21 cellular contexts compared by ENCODE assay signal in genomic region chr6:34092631-34093030, GRCh38. TPM values are rescaled to one million over a fixed set of nuclear protein-coding genes. Genes with fewer than 3 reads are reported as not detected.
A peak's percentile ranks its signal among the peaks of the same experiment; 100 is the strongest.
DNase-seq lines count a peak whose midpoint lies in the region; ATAC-seq and TF ChIP-seq lines count a peak whose summit lies in the region.
"Had no signal": no experiment of that assay in that cellular context is flagged by ENCODE, and none has a peak within 500 bp of the region (broad histone marks: within the 10 kb centered on the region; RNA-seq: fewer than 3 reads in every experiment).

No MANE protein-coding gene starts in this region.

- H3K27me3 ChIP-seq in WERI-Rb-1 (ENCODE audit: insufficient read depth, low read depth, severe bottlenecking): no peaks in the 10 kb centered on the region
- H3K27me3 ChIP-seq in right atrium auricular region: peaks cover 0 to 4% of the 10 kb centered on the region in 2 donors
- peaks cover 5 to 50% (median 35%) of the 10 kb centered on the region in 7 donors for H3K27me3 ChIP-seq in heart right ventricle

- H3K4me1 Mint-ChIP-seq in stimulated activated naive CD8-positive, alpha-beta T cell treated with anti-CD3 and anti-CD28 coated beads, Interleukin-15, amount 100 ng/mL, for 72 hours: no peaks in the 10 kb centered on the region
- H3K4me1 Mint-ChIP-seq in stimulated activated memory B cell treated with anti-CD40 and anti-IgM and Interleukin-4, amounts not matched to agents 10 μg/mL and 1 μg/mL and 100 μg/mL, for 72 hours: no peaks in the 10 kb centered on the region
- H3K4me1 Mint-ChIP-seq: B cell; CD4-positive, CD25-positive, alpha-beta regulatory T cell; CD8-positive, alpha-beta memory T cell had no signal

- intact Hi-C loops in heart right ventricle (cut with DNase I): no loop called here

- H3K4me3 ChIP-seq in WERI-Rb-1 (ENCODE audit: low read depth, low read length): no peak overlapping the region
- H3K4me3 ChIP-seq in right atrium auricular region: no peak overlapping the region
- no peak overlapping the region for H3K4me3 ChIP-seq in heart right ventricle
- H3K4me3 ChIP-seq: GM23248 had no signal

- H3K27me3 Mint-ChIP-seq in stimulated activated naive CD8-positive, alpha-beta T cell treated with anti-CD3 and anti-CD28 coated beads, Interleukin-15, amount 100 ng/mL, for 72 hours: peaks cover 29% of the 10 kb centered on the region
- H3K27me3 Mint-ChIP-seq in stimulated activated memory B cell treated with anti-CD40 and anti-IgM and Interleukin-4, amounts not matched to agents 10 μg/mL and 1 μg/mL and 100 μg/mL, for 72 hours: peaks cover 57% of the 10 kb centered on the region

- H3K27ac Mint-ChIP-seq in stimulated activated naive CD8-positive, alpha-beta T cell treated with anti-CD3 and anti-CD28 coated beads, Interleukin-15, amount 100 ng/mL, for 72 hours: no peak overlapping the region
- H3K27ac Mint-ChIP-seq in stimulated activated memory B cell treated with anti-CD40 and anti-IgM and Interleukin-4, amounts not matched to agents 10 μg/mL and 1 μg/mL and 100 μg/mL, for 72 hours: no peak overlapping the region
- H3K27ac Mint-ChIP-seq: B cell; CD4-positive, CD25-positive, alpha-beta regulatory T cell; CD8-positive, alpha-beta memory T cell had no signal

- H3K4me3 Mint-ChIP-seq in stimulated activated naive CD8-positive, alpha-beta T cell treated with anti-CD3 and anti-CD28 coated beads, Interleukin-15, amount 100 ng/mL, for 72 hours: no peak overlapping the region
- no peak overlapping the region for H3K4me3 Mint-ChIP-seq in stimulated activated memory B cell treated with anti-CD40 and anti-IgM and Interleukin-4, amounts not matched to agents 10 μg/mL and 1 μg/mL and 100 μg/mL, for 72 hours
- H3K4me3 Mint-ChIP-seq: B cell; CD4-positive, CD25-positive, alpha-beta regulatory T cell; CD8-positive, alpha-beta memory T cell; IgD-negative memory B cell had no signal

- H3K36me3 ChIP-seq in WERI-Rb-1 (peaks cover 4% of the 10 kb centered on the region), right atrium auricular region (no peaks in the 10 kb centered on the region), heart right ventricle (no peaks in the 10 kb centered on the region)

- TF ChIP-seq CTCF in WERI-Rb-1 (IDR thresholded peaks at IDR 0.05; ENCODE audit: low read depth, low read length) (no peak), right atrium auricular region (IDR thresholded peaks at IDR 0.05) (no peak), heart right ventricle (IDR thresholded peaks at IDR 0.05) (no peak)

- H3K9me3 Mint-ChIP-seq in stimulated activated naive CD8-positive, alpha-beta T cell treated with anti-CD3 and anti-CD28 coated beads, Interleukin-15, amount 100 ng/mL, for 72 hours: no peaks in the 10 kb centered on the region
- H3K9me3 Mint-ChIP-seq in stimulated activated memory B cell treated with anti-CD40 and anti-IgM and Interleukin-4, amounts not matched to agents 10 μg/mL and 1 μg/mL and 100 μg/mL, for 72 hours: peaks cover 3% of the 10 kb centered on the region
- H3K9me3 Mint-ChIP-seq: CD8-positive, alpha-beta memory T cell had no signal

- peak; percentile 39 for ATAC-seq in stimulated activated naive CD8-positive, alpha-beta T cell treated with anti-CD3 and anti-CD28 coated beads, Interleukin-15, amount 100 ng/mL, for 72 hours
- no peak for ATAC-seq in stimulated activated naive CD8-positive, alpha-beta T cell treated with anti-CD3 and anti-CD28 coated beads, Interleukin-15, Interleukin-2, amounts not matched to agents 100 U/mL and 50 U/mL, for 24 hours
- ATAC-seq in stimulated activated memory B cell treated with anti-CD40 and anti-IgM and Interleukin-4, amounts not matched to agents 10 μg/mL and 1 μg/mL and 100 μg/mL, for 72 hours: peak; percentile 17
- ATAC-seq in heart right ventricle: no peak
- ATAC-seq: HCT116, HepG2 had no signal

- no peak for DNase-seq in stimulated activated naive CD8-positive, alpha-beta T cell treated with anti-CD3 and anti-CD28 coated beads, Interleukin-15, amount 100 ng/mL, for 72 hours
- DNase-seq in stimulated activated naive CD8-positive, alpha-beta T cell treated with anti-CD3 and anti-CD28 coated beads, Interleukin-15, Interleukin-2, amounts not matched to agents 100 U/mL and 50 U/mL, for 24 hours: no peak
- DNase-seq in WERI-Rb-1: peak; percentile 39
- DNase-seq in right atrium auricular region (ENCODE audit: low spot score): no peak
- no peak for DNase-seq in heart right ventricle
- no peak for DNase-seq in activated CD4-positive, alpha-beta T cell treated with anti-CD3 and anti-CD28 coated beads for 48 hours
- DNase-seq: C1 segment of cervical spinal cord; CD4-positive, CD25-positive, alpha-beta regulatory T cell; CD8-positive, alpha-beta memory T cell; COR-L47; DMS 273 treated with DMSO at 0.1 percent for 48 hours; DMS53; DND-41; EL; GM23248 had no signal

- H3K36me3 Mint-ChIP-seq in stimulated activated memory B cell treated with anti-CD40 and anti-IgM and Interleukin-4, amounts not matched to agents 10 μg/mL and 1 μg/mL and 100 μg/mL, for 72 hours: no peaks in the 10 kb centered on the region
- H3K36me3 Mint-ChIP-seq: CD4-positive, CD25-positive, alpha-beta regulatory T cell; IgD-negative memory B cell had no signal

- WGBS in heart right ventricle, 2 donors: 73 to 78% methylated on average over 10 of the region's 10 CpGs

- H3K27ac ChIP-seq in WERI-Rb-1: peak overlapping the region; percentile 95
- no peak overlapping the region for H3K27ac ChIP-seq in right atrium auricular region
- no peak overlapping the region for H3K27ac ChIP-seq in heart right ventricle
- H3K27ac ChIP-seq: 22Rv1, GM23248 had no signal

- H3K4me1 ChIP-seq in right atrium auricular region (no peaks in the 10 kb centered on the region), heart right ventricle (no peaks in the 10 kb centered on the region)

- no peaks in the 10 kb centered on the region for H3K9me3 ChIP-seq in WERI-Rb-1 (ENCODE audit: severe bottlenecking)
- no peaks in the 10 kb centered on the region for H3K9me3 ChIP-seq in right atrium auricular region
- no peaks in the 10 kb centered on the region for H3K9me3 ChIP-seq in heart right ventricle

RNA-seq across cellular contexts. Expression of gene GRM4, which starts 53.3 kb away (rescaled TPM):
- total RNA-seq in right atrium auricular region (not detected), heart right ventricle (not detected)
- not detected for polyA plus RNA-seq in heart right ventricle
- total RNA-seq: B cell; CD4-positive, CD25-positive, alpha-beta regulatory T cell; CD8-positive, alpha-beta memory T cell; HepG2 had no signal
- polyA plus RNA-seq: CD4-positive, CD25-positive, alpha-beta regulatory T cell; HepG2; IgD-negative memory B cell had no signal

Comparison
In these comparisons a context has a peak if more than half of its experiments do, and no peak if none do; other contexts are left out.
1. ATAC-seq: peak in stimulated activated naive CD8-positive, alpha-beta T cell treated with anti-CD3 and anti-CD28 coated beads, Interleukin-15, amount 100 ng/mL, for 72 hours (single experiment) and stimulated activated memory B cell treated with anti-CD40 and anti-IgM and Interleukin-4, amounts not matched to agents 10 μg/mL and 1 μg/mL and 100 μg/mL, for 72 hours (single experiment); none in stimulated activated naive CD8-positive, alpha-beta T cell treated with anti-CD3 and anti-CD28 coated beads, Interleukin-15, Interleukin-2, amounts not matched to agents 100 U/mL and 50 U/mL, for 24 hours (single experiment) and heart right ventricle (0 of 8).